38 cellular contexts compared by ENCODE assay signal in genomic region chr16:49378238-49378637, GRCh38. TPM values are rescaled to one million over a fixed set of nuclear protein-coding genes. Genes with fewer than 3 reads are reported as not detected.
"Had no signal": no experiment of that assay in that cellular context is flagged by ENCODE, and none has a peak within 500 bp of the region (broad histone marks: within the 10 kb centered on the region; RNA-seq: fewer than 3 reads in every experiment).

No MANE protein-coding gene starts in this region.

- H3K36me3 ChIP-seq: ascending aorta, cardiac muscle cell had no signal

- H3K27me3 ChIP-seq: ascending aorta, cardiac muscle cell had no signal

- DNase-seq: activated B cell treated with CpG ODN at 0.5 μM for 24 hours; activated CD4-positive, alpha-beta memory T cell treated with anti-CD3 and anti-CD28 coated beads, Interleukin-2, amount 10 ng/mL, durations not matched to agents 7 days and 5 days; activated CD4-positive, alpha-beta T cell treated with anti-CD3 and anti-CD28 coated beads for 1 hour; activated CD4-positive, alpha-beta T cell treated with anti-CD3 and anti-CD28 coated beads for 36 hours; activated CD4-positive, alpha-beta T cell treated with anti-CD3 and anti-CD28 coated beads for 48 hours; activated CD4-positive, alpha-beta T cell treated with anti-CD3 and anti-CD28 coated beads, Interleukin-2, amount 10 ng/mL, durations not matched to agents 7 days and 5 days; activated CD4-positive, alpha-beta T cell treated with anti-CD3 and anti-CD28 coated beads, Interleukin-2, amount 50 U/mL, for 48 hours; activated CD8-positive, alpha-beta memory T cell treated with anti-CD3 and anti-CD28 coated beads for 24 hours; activated CD8-positive, alpha-beta memory T cell treated with anti-CD3 and anti-CD28 coated beads, Interleukin-2, amount 10 ng/mL, durations not matched to agents 7 days and 5 days; activated CD8-positive, alpha-beta memory T cell treated with anti-CD3 and anti-CD28 coated beads, Interleukin-2, amount 50 U/mL, for 48 hours; activated CD8-positive, alpha-beta T cell treated with anti-CD3 and anti-CD28 coated beads, Interleukin-2, amount 10 ng/mL, durations not matched to agents 7 days and 5 days; activated effector memory CD4-positive, alpha-beta T cell treated with Interleukin-2 at 50 U/mL for 16 hours; activated gamma-delta T cell; activated naive CD4-positive, alpha-beta T cell treated with anti-CD3 and anti-CD28 coated beads, Interleukin-2, amount 10 ng/mL, durations not matched to agents 7 days and 5 days; activated naive CD4-positive, alpha-beta T cell treated with Interleukin-2 at 50 U/mL for 16 hours; activated naive CD8-positive, alpha-beta T cell treated with anti-CD3 and anti-CD28 coated beads, Interleukin-2, amount 10 ng/mL, durations not matched to agents 7 days and 5 days; activated naive CD8-positive, alpha-beta T cell treated with anti-CD3 and anti-CD28 coated beads, Interleukin-2, amount 50 U/mL, for 24 hours; activated T-cell treated with anti-CD3 and anti-CD28 coated beads, Interleukin-2, amount 50 U/mL, for 24 hours; activated T-cell treated with anti-CD3 and anti-CD28 coated beads, Interleukin-2, amount 50 U/mL, for 48 hours; amygdala; anterior cingulate cortex; caudate nucleus; SW 1271; T-helper 1 cell; T-helper 2 cell; T-helper 9 cell had no signal

- H3K27ac Mint-ChIP-seq: activated B cell treated with CpG ODN at 0.5 μM for 24 hours; activated CD4-positive, alpha-beta memory T cell treated with anti-CD3 and anti-CD28 coated beads, Interleukin-2, amount 10 ng/mL, durations not matched to agents 7 days and 5 days; activated CD4-positive, alpha-beta T cell treated with anti-CD3 and anti-CD28 coated beads for 36 hours; activated CD4-positive, alpha-beta T cell treated with anti-CD3 and anti-CD28 coated beads, Interleukin-2, amount 10 ng/mL, durations not matched to agents 7 days and 5 days; activated CD8-positive, alpha-beta memory T cell treated with anti-CD3 and anti-CD28 coated beads, Interleukin-2, amount 10 ng/mL, durations not matched to agents 7 days and 5 days; activated CD8-positive, alpha-beta T cell treated with anti-CD3 and anti-CD28 coated beads, Interleukin-2, amount 10 ng/mL, durations not matched to agents 7 days and 5 days; activated naive CD4-positive, alpha-beta T cell treated with anti-CD3 and anti-CD28 coated beads, Interleukin-2, amount 10 ng/mL, durations not matched to agents 7 days and 5 days; activated naive CD4-positive, alpha-beta T cell treated with anti-CD3 and anti-CD28 coated beads, Interleukin-2, amount 50 U/mL, for 24 hours; activated naive CD8-positive, alpha-beta T cell; activated naive CD8-positive, alpha-beta T cell treated with anti-CD3 and anti-CD28 coated beads, Interleukin-2, amount 10 ng/mL, durations not matched to agents 7 days and 5 days; activated naive CD8-positive, alpha-beta T cell treated with anti-CD3 and anti-CD28 coated beads, Interleukin-2, amount 50 U/mL, for 24 hours; activated T-cell treated with anti-CD3 and anti-CD28 coated beads, Interleukin-2, amount 50 U/mL, for 24 hours; activated T-helper 2 cell treated with anti-CD3 and anti-CD28 coated beads, Interferon-gamma antibody, Interleukin-2, Interleukin-4, amounts not matched to agents 10 μg/mL and 5 μg/mL and 100 μg/mL, durations not matched to agents 14 hours and 24 hours and 36 hours; brain; T-helper 1 cell treated with Interleukin-12 subunit alpha and Interleukin-12 subunit beta and Interleukin-4 antibody, amounts not matched to agents 30 μg/mL and 1 μg/mL, for 36 hours; T-helper 2 cell treated with Interferon-gamma antibody and Interleukin-4, amounts not matched to agents 5 μg/mL and 100 μg/mL, for 36 hours had no signal

- H3K9me3 Mint-ChIP-seq: activated naive CD4-positive, alpha-beta T cell treated with anti-CD3 and anti-CD28 coated beads, Interleukin-2, amount 10 ng/mL, durations not matched to agents 7 days and 5 days had no signal

- H3K4me1 Mint-ChIP-seq: activated B cell treated with CpG ODN at 0.5 μM for 24 hours; activated CD4-positive, alpha-beta memory T cell treated with anti-CD3 and anti-CD28 coated beads, Interleukin-2, amount 10 ng/mL, durations not matched to agents 7 days and 5 days; activated CD4-positive, alpha-beta T cell treated with anti-CD3 and anti-CD28 coated beads for 36 hours; activated CD4-positive, alpha-beta T cell treated with anti-CD3 and anti-CD28 coated beads, Interleukin-2, amount 10 ng/mL, durations not matched to agents 7 days and 5 days; activated CD8-positive, alpha-beta memory T cell treated with anti-CD3 and anti-CD28 coated beads, Interleukin-2, amount 10 ng/mL, durations not matched to agents 7 days and 5 days; activated naive CD4-positive, alpha-beta T cell treated with anti-CD3 and anti-CD28 coated beads, Interleukin-2, amount 10 ng/mL, durations not matched to agents 7 days and 5 days; activated naive CD4-positive, alpha-beta T cell treated with anti-CD3 and anti-CD28 coated beads, Interleukin-2, amount 50 U/mL, for 24 hours; activated naive CD8-positive, alpha-beta T cell treated with anti-CD3 and anti-CD28 coated beads, Interleukin-2, amount 10 ng/mL, durations not matched to agents 7 days and 5 days; activated naive CD8-positive, alpha-beta T cell treated with anti-CD3 and anti-CD28 coated beads, Interleukin-2, amount 50 U/mL, for 24 hours; brain; central memory CD8-positive, alpha-beta T cell had no signal

- H3K4me3 Mint-ChIP-seq: activated B cell treated with CpG ODN at 0.5 μM for 24 hours; activated CD4-positive, alpha-beta memory T cell treated with anti-CD3 and anti-CD28 coated beads, Interleukin-2, amount 10 ng/mL, durations not matched to agents 7 days and 5 days; activated CD4-positive, alpha-beta T cell treated with anti-CD3 and anti-CD28 coated beads for 36 hours; activated CD4-positive, alpha-beta T cell treated with anti-CD3 and anti-CD28 coated beads, Interleukin-2, amount 10 ng/mL, durations not matched to agents 7 days and 5 days; activated CD8-positive, alpha-beta memory T cell treated with anti-CD3 and anti-CD28 coated beads, Interleukin-2, amount 10 ng/mL, durations not matched to agents 7 days and 5 days; activated CD8-positive, alpha-beta T cell treated with anti-CD3 and anti-CD28 coated beads, Interleukin-2, amount 10 ng/mL, durations not matched to agents 7 days and 5 days; activated naive CD4-positive, alpha-beta T cell treated with anti-CD3 and anti-CD28 coated beads, Interleukin-2, amount 10 ng/mL, durations not matched to agents 7 days and 5 days; activated naive CD4-positive, alpha-beta T cell treated with anti-CD3 and anti-CD28 coated beads, Interleukin-2, amount 50 U/mL, for 24 hours; activated naive CD8-positive, alpha-beta T cell; activated naive CD8-positive, alpha-beta T cell treated with anti-CD3 and anti-CD28 coated beads, Interleukin-2, amount 10 ng/mL, durations not matched to agents 7 days and 5 days; activated naive CD8-positive, alpha-beta T cell treated with anti-CD3 and anti-CD28 coated beads, Interleukin-2, amount 50 U/mL, for 24 hours; activated T-cell treated with anti-CD3 and anti-CD28 coated beads, Interleukin-2, amount 50 U/mL, for 24 hours; brain; central memory CD8-positive, alpha-beta T cell; T-helper 1 cell treated with Interleukin-12 subunit alpha and Interleukin-12 subunit beta and Interleukin-4 antibody, amounts not matched to agents 30 μg/mL and 1 μg/mL, for 36 hours; T-helper 2 cell treated with Interferon-gamma antibody and Interleukin-4, amounts not matched to agents 5 μg/mL and 100 μg/mL, for 36 hours had no signal

- H3K27ac ChIP-seq: ascending aorta, cardiac muscle cell, VCaP had no signal

- H3K27me3 Mint-ChIP-seq: activated CD4-positive, alpha-beta memory T cell treated with anti-CD3 and anti-CD28 coated beads, Interleukin-2, amount 10 ng/mL, durations not matched to agents 7 days and 5 days; activated CD4-positive, alpha-beta T cell treated with anti-CD3 and anti-CD28 coated beads, Interleukin-2, amount 10 ng/mL, durations not matched to agents 7 days and 5 days; activated CD8-positive, alpha-beta memory T cell treated with anti-CD3 and anti-CD28 coated beads, Interleukin-2, amount 10 ng/mL, durations not matched to agents 7 days and 5 days; activated naive CD8-positive, alpha-beta T cell treated with anti-CD3 and anti-CD28 coated beads, Interleukin-2, amount 10 ng/mL, durations not matched to agents 7 days and 5 days; activated naive CD8-positive, alpha-beta T cell treated with anti-CD3 and anti-CD28 coated beads, Interleukin-2, amount 50 U/mL, for 24 hours had no signal

- H3K4me3 ChIP-seq: ascending aorta, cardiac muscle cell had no signal

- H3K36me3 Mint-ChIP-seq: activated CD8-positive, alpha-beta memory T cell treated with anti-CD3 and anti-CD28 coated beads, Interleukin-2, amount 10 ng/mL, durations not matched to agents 7 days and 5 days; activated naive CD4-positive, alpha-beta T cell treated with anti-CD3 and anti-CD28 coated beads, Interleukin-2, amount 10 ng/mL, durations not matched to agents 7 days and 5 days; activated naive CD4-positive, alpha-beta T cell treated with anti-CD3 and anti-CD28 coated beads, Interleukin-2, amount 50 U/mL, for 24 hours; activated naive CD8-positive, alpha-beta T cell treated with anti-CD3 and anti-CD28 coated beads, Interleukin-2, amount 10 ng/mL, durations not matched to agents 7 days and 5 days; brain had no signal

- ATAC-seq: activated CD4-positive, alpha-beta T cell treated with anti-CD3 and anti-CD28 coated beads for 36 hours; activated CD8-positive, alpha-beta memory T cell treated with anti-CD3 and anti-CD28 coated beads, Interleukin-2, amount 10 ng/mL, durations not matched to agents 7 days and 5 days; activated CD8-positive, alpha-beta T cell treated with anti-CD3 and anti-CD28 coated beads, Interleukin-2, amount 10 ng/mL, durations not matched to agents 7 days and 5 days; activated naive CD8-positive, alpha-beta T cell treated with anti-CD3 and anti-CD28 coated beads, Interleukin-2, amount 50 U/mL, for 24 hours had no signal

- H3K4me1 ChIP-seq: ascending aorta had no signal

- H3K9me3 ChIP-seq: ascending aorta had no signal

RNA-seq across cellular contexts. Expression of gene C16orf78, which starts 4.6 kb away (rescaled TPM):
- total RNA-seq: activated B cell treated with CpG ODN at 0.5 μM for 24 hours; activated CD4-positive, alpha-beta memory T cell treated with anti-CD3 and anti-CD28 coated beads, Interleukin-2, amount 10 ng/mL, durations not matched to agents 7 days and 5 days; activated CD4-positive, alpha-beta T cell treated with anti-CD3 and anti-CD28 coated beads for 36 hours; activated CD4-positive, alpha-beta T cell treated with anti-CD3 and anti-CD28 coated beads, Interleukin-2, amount 10 ng/mL, durations not matched to agents 7 days and 5 days; activated CD8-positive, alpha-beta memory T cell treated with anti-CD3 and anti-CD28 coated beads, Interleukin-2, amount 10 ng/mL, durations not matched to agents 7 days and 5 days; activated CD8-positive, alpha-beta T cell treated with anti-CD3 and anti-CD28 coated beads, Interleukin-2, amount 10 ng/mL, durations not matched to agents 7 days and 5 days; activated naive CD8-positive, alpha-beta T cell treated with anti-CD3 and anti-CD28 coated beads, Interleukin-2, amount 10 ng/mL, durations not matched to agents 7 days and 5 days; activated T-helper 2 cell treated with anti-CD3 and anti-CD28 coated beads, Interferon-gamma antibody, Interleukin-2, Interleukin-4, amounts not matched to agents 10 μg/mL and 5 μg/mL and 100 μg/mL, durations not matched to agents 14 hours and 24 hours and 36 hours; ascending aorta; bronchial epithelial cell; cardiac muscle cell had no signal
- polyA plus RNA-seq: adipose tissue, cardiac muscle cell had no signal
